ENCODE assay signal across 8 cellular contexts in the genomic region with DNA sequence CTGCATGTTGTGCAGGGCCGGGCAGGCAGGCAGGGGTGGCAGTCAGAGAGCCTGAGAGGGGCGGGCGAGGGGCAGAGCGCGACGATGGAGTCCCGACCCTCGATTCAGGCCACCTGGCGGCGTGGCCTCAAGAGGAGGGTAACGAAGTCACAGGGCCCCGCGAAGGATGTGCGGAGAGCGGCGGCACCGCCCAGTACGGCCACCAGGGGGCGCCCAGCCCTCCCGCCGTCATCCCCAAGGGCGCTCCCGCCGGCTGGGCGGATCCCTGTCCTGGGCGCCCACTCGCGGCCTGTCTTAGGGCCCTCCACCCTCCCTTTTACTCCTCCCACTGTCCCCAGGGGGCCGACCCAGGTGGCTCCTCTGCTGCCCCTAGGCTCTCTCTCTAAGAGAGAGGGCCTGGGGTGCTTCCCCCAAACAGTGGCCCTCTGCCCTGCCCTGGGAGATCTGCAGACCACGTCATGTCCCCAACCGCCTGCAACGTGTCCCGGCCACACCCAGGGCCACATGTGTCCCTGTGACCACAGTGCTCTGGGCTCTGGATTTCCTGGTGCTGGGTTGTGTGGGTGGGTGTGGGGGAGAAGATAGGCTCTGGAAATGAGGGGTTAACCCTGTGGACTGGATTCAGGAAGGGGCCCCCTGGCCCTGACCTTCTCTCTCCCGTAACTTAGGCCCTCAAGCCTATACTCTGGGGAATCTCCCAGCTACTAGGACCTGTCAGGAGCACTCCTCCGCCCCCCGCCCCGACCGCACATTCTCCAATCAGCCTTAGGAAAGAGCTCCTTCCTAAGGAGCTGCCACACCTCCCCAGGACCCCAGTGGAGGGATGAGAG. TPM values are rescaled to one million over a fixed set of nuclear protein-coding genes. Genes with fewer than 3 reads are reported as not detected.
A peak's percentile ranks its signal among the peaks of the same experiment; 100 is the strongest.
DNase-seq lines count a peak whose midpoint lies in the region; ATAC-seq and TF ChIP-seq lines count a peak whose summit lies in the region.

No MANE protein-coding gene starts in this region.

- H3K4me3 ChIP-seq in mammary epithelial cell (replicated peaks in 1 of 3; ENCODE audit: insufficient read depth in 1 of 3, low read depth in 2 of 3, low read length in 3 of 3) (peak overlapping the region in 1 of 3 experiments; percentile 30), kidney epithelial cell (ENCODE audit: low read depth, low read length) (no peak overlapping the region)

- POLR2A ChIA-PET in WTC11 (lab: Charles Lee), result no interaction called here

- DNase-seq in NCI-H1930 (lab: John Stamatoyannopoulos, UW) (peak; percentile 38 to 46), WTC11 (ENCODE audit: low spot score) (peak; percentile 83), mammary epithelial cell (peak; percentile 38), kidney epithelial cell (ENCODE audit: low read depth) (no peak), kidney glomerular epithelial cell (lab: John Stamatoyannopoulos, UW) (no peak)
- peak; percentile 70 to 83 for DNase-seq in stimulated activated CD4-positive, alpha-beta T cell treated with anti-CD3 and anti-CD28 coated beads, Interleukin-15, amount 100 ng/mL, for 48 hours (ENCODE audit: low read depth in 2 of 2)

- no peaks in the 10 kb centered on the region for H3K36me3 ChIP-seq in mammary epithelial cell (ENCODE audit: insufficient read depth, low read length)
- no peaks in the 10 kb centered on the region for H3K36me3 ChIP-seq in kidney epithelial cell (ENCODE audit: control insufficient read depth, insufficient read depth, low read length)

- H3K27me3 ChIP-seq in mammary epithelial cell (ENCODE audit: insufficient read depth, low read length) (no peaks in the 10 kb centered on the region), kidney epithelial cell (ENCODE audit: control insufficient read depth, insufficient read depth, low read length) (peaks cover 3% of the 10 kb centered on the region)

- H3K9ac ChIP-seq in mammary epithelial cell (ENCODE audit: insufficient read depth, low read length), result no peak overlapping the region

- H3K36me3 Mint-ChIP-seq in WTC11, result no peaks in the 10 kb centered on the region

- H3K27me3 Mint-ChIP-seq in WTC11 (ENCODE audit: low read depth), result peaks cover 20% of the 10 kb centered on the region

- dilution Hi-C loops in mammary epithelial cell (cut with HindIII; ENCODE audit: low sequenced_read_pairs), result no loop called here

- H3K4me2 ChIP-seq in mammary epithelial cell (ENCODE audit: insufficient read depth, low read depth, low read length), result peak overlapping the region; percentile 51

- H3K4me3 Mint-ChIP-seq in WTC11, result no peak overlapping the region

- TF ChIP-seq CTCF in WTC11 (IDR thresholded peaks at IDR 0.05) (peak; percentile 100), mammary epithelial cell (conservative IDR thresholded peaks at IDR 0.05 in 1 of 2, IDR thresholded peaks at IDR 0.05 in 1 of 2; ENCODE audit: extremely low read depth in 1 of 2, insufficient read depth in 1 of 2, low read depth in 1 of 2, low read length in 2 of 2) (peak; percentile 66 to 94), kidney epithelial cell (IDR thresholded peaks at IDR 0.05; ENCODE audit: insufficient read depth, low read length, poor library complexity, severe bottlenecking) (peak; percentile 83)

- no peak overlapping the region for H3K27ac Mint-ChIP-seq in WTC11

- BruUV-seq in mammary epithelial cell (replicated peaks; lab: Mats Ljungman, UMichigan), result no TSS peak

- H3K27ac ChIP-seq in mammary epithelial cell (ENCODE audit: insufficient read depth, low read depth, low read length), result no peak overlapping the region

- no peaks in the 10 kb centered on the region for H3K4me1 Mint-ChIP-seq in WTC11

- intact Hi-C loops in mammary epithelial cell (cut with micrococcal nuclease), result loop anchor here (1.0 to 5.0 kb wide), 5 partner anchors 47 to 335 kb away; no protein-coding TSS in a partner anchor

- peak overlapping the region; percentile 90 for H2AFZ ChIP-seq in mammary epithelial cell (ENCODE audit: low read depth, low read length)

- peak; percentile 75 for ATAC-seq in HG02759 (IDR thresholded peaks at IDR 0.05; ENCODE audit: unreplicated experiment)
- ATAC-seq in WTC11, result peak; percentile 89

- H3K4me1 ChIP-seq in mammary epithelial cell (ENCODE audit: insufficient read depth, low read length), result peaks cover 8% of the 10 kb centered on the region

- H3K9me3 ChIP-seq in mammary epithelial cell (replicated peaks; ENCODE audit: insufficient read depth, low read length), result no peaks in the 10 kb centered on the region

- no peaks in the 10 kb centered on the region for H3K9me3 Mint-ChIP-seq in WTC11

- TF ChIP-seq POLR2A in GM15510 (IDR thresholded peaks at IDR 0.05; ENCODE audit: borderline replicate concordance, extremely low read depth, insufficient read length), result peak; percentile 59

- in situ Hi-C loops in mammary epithelial cell (cut with MboI; ENCODE audit: low sequenced_read_pairs in 2 of 2), result loop anchor here in 1 of 2 donors (5.0 kb wide), 1 partner anchor 49 kb away; no protein-coding TSS in a partner anchor

- WGBS in mammary epithelial cell (ENCODE audit: low coverage, missing lambda C conversion rate), result 23% methylated on average over 16 of the region's 38 CpGs

- no peaks in the 10 kb centered on the region for H3K79me2 ChIP-seq in mammary epithelial cell (ENCODE audit: insufficient read depth, low read length)

- CTCF ChIA-PET in WTC11 (lab: Charles Lee), result interaction anchor here (0.6 to 1.3 kb wide), 12 partner anchors 9 to 209 kb away, joined by 3 to 17 read pairs (median 4); no protein-coding TSS in a partner anchor
- CTCF ChIA-PET in mammary epithelial cell (lab: Charles Lee; ENCODE audit: low non-redundant PET), result interaction anchor here (0.6 to 0.7 kb wide), 4 partner anchors 13 to 268 kb away, joined by 3 to 7 read pairs (median 7); no protein-coding TSS in a partner anchor

- H4K20me1 ChIP-seq in mammary epithelial cell (ENCODE audit: insufficient read depth, low read length), result no peaks in the 10 kb centered on the region

TF ChIP-seq in WTC11, 78 proteins besides CTCF, POLR2A, EP300 and RAD21 (continues in another document):
- TF ChIP-seq, protein P1, sequence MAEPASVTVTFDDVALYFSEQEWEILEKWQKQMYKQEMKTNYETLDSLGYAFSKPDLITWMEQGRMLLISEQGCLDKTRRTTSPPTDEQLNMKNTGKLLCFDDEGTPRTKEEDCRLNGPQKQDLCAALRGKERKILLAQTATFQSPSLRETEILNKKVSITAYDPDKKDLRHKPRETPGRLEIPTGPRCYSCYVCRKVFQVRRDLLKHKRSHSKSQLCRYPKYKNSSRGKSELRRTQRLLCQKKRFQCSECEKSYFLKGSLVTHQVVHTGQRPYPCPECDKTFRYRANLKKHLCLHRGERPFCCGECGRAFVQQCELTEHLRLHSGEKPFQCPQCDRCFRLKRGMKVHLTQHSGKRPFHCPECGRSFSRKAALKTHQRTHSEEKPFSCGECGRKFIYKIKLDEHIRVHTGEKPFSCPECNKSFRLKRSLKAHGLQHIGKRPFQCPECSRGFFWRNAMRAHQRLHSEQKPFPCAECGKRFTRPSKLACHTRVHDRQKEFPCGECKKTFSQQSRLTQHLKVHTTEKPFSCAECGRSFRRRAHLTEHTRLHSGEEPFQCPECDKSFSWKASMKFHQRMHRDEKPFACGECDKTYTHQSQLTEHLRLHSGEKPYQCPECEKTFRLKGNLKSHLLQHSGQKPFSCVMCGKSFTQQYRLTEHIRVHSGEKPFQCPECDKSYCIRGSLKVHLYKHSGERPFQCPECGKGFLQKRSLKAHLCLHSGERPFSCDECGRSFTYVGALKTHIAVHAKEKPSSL (CRISPR knock-in tag; conservative IDR thresholded peaks at IDR 0.05), result no peak
- TF ChIP-seq, protein P2, sequence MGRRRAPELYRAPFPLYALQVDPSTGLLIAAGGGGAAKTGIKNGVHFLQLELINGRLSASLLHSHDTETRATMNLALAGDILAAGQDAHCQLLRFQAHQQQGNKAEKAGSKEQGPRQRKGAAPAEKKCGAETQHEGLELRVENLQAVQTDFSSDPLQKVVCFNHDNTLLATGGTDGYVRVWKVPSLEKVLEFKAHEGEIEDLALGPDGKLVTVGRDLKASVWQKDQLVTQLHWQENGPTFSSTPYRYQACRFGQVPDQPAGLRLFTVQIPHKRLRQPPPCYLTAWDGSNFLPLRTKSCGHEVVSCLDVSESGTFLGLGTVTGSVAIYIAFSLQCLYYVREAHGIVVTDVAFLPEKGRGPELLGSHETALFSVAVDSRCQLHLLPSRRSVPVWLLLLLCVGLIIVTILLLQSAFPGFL (CRISPR knock-in tag; IDR thresholded peaks at IDR 0.05; ENCODE audit: borderline replicate concordance), result 0 out of 2 replicates have a peak, but pooled peaks have one; percentile 51
- TF ChIP-seq ZNF121 (CRISPR knock-in tag; IDR thresholded peaks at IDR 0.05) (no peak), ZBTB43 (CRISPR knock-in tag; IDR thresholded peaks at IDR 0.05) (0 out of 2 replicates have a peak, but pooled peaks have one; percentile 56)

RNA-seq across cellular contexts. Expression of gene DPEP2, which starts 5.9 kb away (rescaled TPM):
- total RNA-seq in WTC11 (2021) (0.13 to 0.25 TPM in 2 of 3 replicates, not detected in the other), mammary epithelial cell (not detected), kidney epithelial cell (not detected in 2 replicates)
- polyA plus RNA-seq in mammary epithelial cell, result not detected
- polyA minus RNA-seq in mammary epithelial cell, result not detected

RNA-seq across cellular contexts. Expression of gene DPEP3, which starts 13.1 kb away (rescaled TPM):
- total RNA-seq in WTC11 (2021), result 1.6 to 2.7 TPM (median 2.5 TPM) in 3 replicates
- total RNA-seq in mammary epithelial cell, result not detected
- polyA plus RNA-seq in mammary epithelial cell, result not detected
- not detected for polyA minus RNA-seq in mammary epithelial cell
- not detected in 2 replicates for total RNA-seq in kidney epithelial cell

RNA-seq across cellular contexts. Expression of gene DPEP2NB, which starts 22.3 kb away (rescaled TPM):
- total RNA-seq in WTC11 (2021), result 0.32 TPM in 1 of 3 replicates, not detected in the others
- total RNA-seq in mammary epithelial cell, result not detected
- not detected for polyA plus RNA-seq in mammary epithelial cell
- polyA minus RNA-seq in mammary epithelial cell, result not detected
- not detected in 2 replicates for total RNA-seq in kidney epithelial cell

RNA-seq across cellular contexts. Expression of gene SLC12A4, which starts 25.0 kb away (rescaled TPM):
- total RNA-seq in WTC11 (2021), result 67.5 to 94.1 TPM (median 73.7 TPM) in 3 replicates
- total RNA-seq in mammary epithelial cell, result 100 to 1,000 TPM in 1 of 2 donors, 10 to 100 TPM in 1; 88.2 to 120 TPM
- 57.1 TPM for polyA plus RNA-seq in mammary epithelial cell
- polyA minus RNA-seq in mammary epithelial cell, result 154 TPM
- 35.4 and 36.6 TPM in 2 replicates for total RNA-seq in kidney epithelial cell

RNA-seq across cellular contexts. Expression of gene DDX28, which starts 29.6 kb away (rescaled TPM):
- total RNA-seq in WTC11 (2021), result 15.2 to 18.3 TPM (median 17.7 TPM) in 3 replicates
- total RNA-seq in mammary epithelial cell, result 10 to 100 TPM in 1 of 2 donors, 1 to 10 TPM in 1; 9.7 to 10.1 TPM
- 14.6 TPM for polyA plus RNA-seq in mammary epithelial cell
- polyA minus RNA-seq in mammary epithelial cell, result 6.5 TPM
- total RNA-seq in kidney epithelial cell, result 10.6 and 11.4 TPM in 2 replicates

Comparison
In these comparisons a context has a peak if more than half of its experiments do, and no peak if none do; other contexts are left out.
1. DNase-seq: peak in NCI-H1930 (2 of 2), WTC11 (single experiment), mammary epithelial cell (single experiment) and stimulated activated CD4-positive, alpha-beta T cell treated with anti-CD3 and anti-CD28 coated beads, Interleukin-15, amount 100 ng/mL, for 48 hours (2 of 2); none in kidney epithelial cell (single experiment) and kidney glomerular epithelial cell (single experiment).
2. Peak in every context shown above with its lines, with median percentiles within 50 percentile points of each other: CTCF ChIP-seq.